13 cellular contexts compared by ENCODE assay signal in genomic region chr5:179860301-179860700, GRCh38. TPM values are rescaled to one million over a fixed set of nuclear protein-coding genes. Genes with fewer than 3 reads are reported as not detected.
A peak's percentile ranks its signal among the peaks of the same experiment; 100 is the strongest.
DNase-seq lines count a peak whose midpoint lies in the region; ATAC-seq, FAIRE-seq and TF ChIP-seq lines count a peak whose summit lies in the region.
"Had no signal": no experiment of that assay in that cellular context is flagged by ENCODE, and none has a peak within 500 bp of the region (broad histone marks: within the 10 kb centered on the region; RNA-seq: fewer than 3 reads in every experiment).

No MANE protein-coding gene starts in this region.

- no peak overlapping the region for H3K27ac Mint-ChIP-seq in activated CD4-positive, alpha-beta memory T cell treated with anti-CD3 and anti-CD28 coated beads, Interleukin-2, amount 10 ng/mL, durations not matched to agents 7 days and 5 days
- H3K27ac Mint-ChIP-seq in naive B cell, result peak overlapping the region in 3 of 6 donors; percentile 28 to 50 (median 47)

- H3K4me3 Mint-ChIP-seq in activated CD4-positive, alpha-beta memory T cell treated with anti-CD3 and anti-CD28 coated beads, Interleukin-2, amount 10 ng/mL, durations not matched to agents 7 days and 5 days, result peak overlapping the region; percentile 48
- H3K4me3 Mint-ChIP-seq in naive B cell, result peak overlapping the region; percentile 53 to 98 (median 88)

- H3K4me3 ChIP-seq in A549, result no peak overlapping the region

- CTCF ChIA-PET in A549 (lab: Yijun Ruan, JAX), result interaction anchor here (1.2 to 1.5 kb wide), 5 partner anchors 12 to 97 kb away, joined by 3 to 6 read pairs (median 3); no protein-coding TSS in a partner anchor
- CTCF ChIA-PET in activated CD4-positive, alpha-beta memory T cell treated with anti-CD3 and anti-CD28 coated beads, Interleukin-2, amount 10 ng/mL, durations not matched to agents 7 days and 5 days (lab: Charles Lee), result no interaction called here

- no peak for FAIRE-seq in A549 (lab: Jason Lieb, UNC)

- H3K9me3 ChIP-seq in A549, result no peaks in the 10 kb centered on the region
- H3K9me3 ChIP-seq: gastroesophageal sphincter, Peyer's patch, upper lobe of left lung had no signal

- no peak for ATAC-seq in A549
- ATAC-seq in naive B cell (ENCODE audit: low read depth in 2 of 2), result no peak
- ATAC-seq in HG02623 (IDR thresholded peaks at IDR 0.05; ENCODE audit: unreplicated experiment), result no peak
- no peak for ATAC-seq in GM21381 (IDR thresholded peaks at IDR 0.05; ENCODE audit: unreplicated experiment)
- ATAC-seq: gastroesophageal sphincter had no signal

- no peak for DNase-seq in A549 (ENCODE audit: low read depth in 1 of 2, low spot score in 1 of 2)
- DNase-seq in DMS114 treated with DMSO at 0.1 percent for 48 hours (lab: John Stamatoyannopoulos, UW; ENCODE audit: unreplicated experiment), result peak; percentile 27
- no peak for DNase-seq in activated CD4-positive, alpha-beta memory T cell treated with anti-CD3 and anti-CD28 coated beads, Interleukin-2, amount 10 ng/mL, durations not matched to agents 7 days and 5 days
- DNase-seq in naive B cell, result no peak
- DNase-seq in NCI-H2029 treated with DMSO at 0.1 percent for 48 hours (lab: John Stamatoyannopoulos, UW), result no peak
- no peak for DNase-seq in NCI-H2029 (lab: John Stamatoyannopoulos, UW)
- DNase-seq: Kasumi-1, Peyer's patch, upper lobe of left lung had no signal

- POLR2A ChIA-PET in A549 (lab: Yijun Ruan, JAX), result no interaction called here
- POLR2A ChIA-PET in activated CD4-positive, alpha-beta memory T cell treated with anti-CD3 and anti-CD28 coated beads, Interleukin-2, amount 10 ng/mL, durations not matched to agents 7 days and 5 days (lab: Charles Lee), result no interaction called here

- no peak for TF ChIP-seq POLR2A in A549 (IDR thresholded peaks at IDR 0.05; ENCODE audit: low read length)

- no peak for TF ChIP-seq CTCF in A549 (IDR thresholded peaks at IDR 0.05)

- H3K4me2 ChIP-seq in A549, result peak overlapping the region; percentile 85; the same call in 1 of the 3 replicates

- H3K27ac ChIP-seq in A549, result no peak overlapping the region
- H3K27ac ChIP-seq: Peyer's patch, upper lobe of left lung had no signal

- H3K36me3 Mint-ChIP-seq in activated CD4-positive, alpha-beta memory T cell treated with anti-CD3 and anti-CD28 coated beads, Interleukin-2, amount 10 ng/mL, durations not matched to agents 7 days and 5 days (ENCODE audit: low read depth), result peaks cover 17% of the 10 kb centered on the region
- H3K36me3 Mint-ChIP-seq in naive B cell, result peaks cover 0 to 6% of the 10 kb centered on the region in 2 donors

- H3K4me1 ChIP-seq in A549, result peaks cover 9% of the 10 kb centered on the region; the same call in 2 of the 3 replicates

- H3K9me3 Mint-ChIP-seq in activated CD4-positive, alpha-beta memory T cell treated with anti-CD3 and anti-CD28 coated beads, Interleukin-2, amount 10 ng/mL, durations not matched to agents 7 days and 5 days, result no peaks in the 10 kb centered on the region
- H3K9me3 Mint-ChIP-seq in naive B cell, result no peaks in the 10 kb centered on the region
- H3K9me3 Mint-ChIP-seq: dendritic cell treated with granulocyte-macrophage colony-stimulating factor and Interleukin-4, amounts not matched to agents 40 ng/mL and 50 ng/mL, for 4 days had no signal

- H3K27me3 Mint-ChIP-seq in activated CD4-positive, alpha-beta memory T cell treated with anti-CD3 and anti-CD28 coated beads, Interleukin-2, amount 10 ng/mL, durations not matched to agents 7 days and 5 days, result no peaks in the 10 kb centered on the region
- no peaks in the 10 kb centered on the region for H3K27me3 Mint-ChIP-seq in naive B cell
- H3K27me3 Mint-ChIP-seq: dendritic cell treated with granulocyte-macrophage colony-stimulating factor and Interleukin-4, amounts not matched to agents 40 ng/mL and 50 ng/mL, for 4 days had no signal

- 85% methylated on average over 11 of the region's 11 CpGs for WGBS in A549 (ENCODE audit: missing lambda C conversion rate)

- TF ChIP-seq RAD21 in A549 (conservative IDR thresholded peaks at IDR 0.05 in 1 of 2, IDR thresholded peaks at IDR 0.05 in 1 of 2), result no peak

- no peak for TF ChIP-seq EP300 in A549 (IDR thresholded peaks at IDR 0.05)

- peaks cover 19% of the 10 kb centered on the region for H3K4me1 Mint-ChIP-seq in activated CD4-positive, alpha-beta memory T cell treated with anti-CD3 and anti-CD28 coated beads, Interleukin-2, amount 10 ng/mL, durations not matched to agents 7 days and 5 days
- H3K4me1 Mint-ChIP-seq in naive B cell, result peaks cover 7 to 27% (median 18%) of the 10 kb centered on the region in 3 donors

TF ChIP-seq in A549, 52 proteins besides CTCF, POLR2A, EP300 and RAD21:
- TF ChIP-seq JUNB (IDR thresholded peaks at IDR 0.05) (no peak), FOSB (CRISPR knock-in tag; IDR thresholded peaks at IDR 0.05) (no peak)

RNA-seq across cellular contexts. Expression of gene MRNIP, which starts 1.7 kb away (rescaled TPM):
- 21.4 and 26.1 TPM in 2 replicates for polyA plus RNA-seq in A549 (2011; rRNA removed)
- 19.4 and 20.7 TPM in 2 replicates for polyA plus RNA-seq in A549 (2012; cell fraction: cytosol; rRNA removed)
- 155 and 197 TPM in 2 replicates for polyA plus RNA-seq in A549 (2012; cell fraction: nucleus; rRNA removed)
- polyA plus RNA-seq in A549 (2017; fragmentation: RNase III; extraction: RNeasy Plus Mini Kit Qiagen cat#74134 plus additional on column Dnase treatment), result 29.7 to 35.9 TPM (median 30.5 TPM) in 3 replicates
- 12.2 and 13.2 TPM in 2 replicates for polyA minus RNA-seq in A549 (2011; rRNA and poly(A)+ RNA removed)
- total RNA-seq in activated CD4-positive, alpha-beta memory T cell treated with anti-CD3 and anti-CD28 coated beads, Interleukin-2, amount 10 ng/mL, durations not matched to agents 7 days and 5 days, result 10 to 100 TPM; 17.0 to 19.5 TPM
- 10 to 100 TPM in 5 of 6 donors, 1 to 10 TPM in 1; 4.4 to 21.2 (median 16.6) TPM for polyA plus RNA-seq in naive B cell (ENCODE audit: low read depth in 6 of 6)

RNA-seq across cellular contexts. Expression of gene SQSTM1, which starts 39.6 kb away (rescaled TPM):
- 362 and 415 TPM in 2 replicates for polyA plus RNA-seq in A549 (2011; rRNA removed)
- polyA plus RNA-seq in A549 (2012; cell fraction: cytosol; rRNA removed), result 377 and 435 TPM in 2 replicates
- polyA plus RNA-seq in A549 (2012; cell fraction: nucleus; rRNA removed), result 848 and 893 TPM in 2 replicates
- polyA plus RNA-seq in A549 (2017; fragmentation: RNase III; extraction: RNeasy Plus Mini Kit Qiagen cat#74134 plus additional on column Dnase treatment), result 529 to 625 TPM (median 606 TPM) in 3 replicates
- polyA minus RNA-seq in A549 (2011; rRNA and poly(A)+ RNA removed), result 233 and 259 TPM in 2 replicates
- total RNA-seq in activated CD4-positive, alpha-beta memory T cell treated with anti-CD3 and anti-CD28 coated beads, Interleukin-2, amount 10 ng/mL, durations not matched to agents 7 days and 5 days, result 100 to 1,000 TPM; 178 to 183 TPM
- polyA plus RNA-seq in naive B cell (ENCODE audit: low read depth in 6 of 6), result 100 to 1,000 TPM; 177 to 246 (median 194) TPM

RNA-seq across cellular contexts. Expression of gene TBC1D9B, which starts 47.4 kb away (rescaled TPM):
- polyA plus RNA-seq in A549 (2011; rRNA removed) (37.2 and 45.2 TPM in 2 replicates), A549 (2017; fragmentation: RNase III; extraction: RNeasy Plus Mini Kit Qiagen cat#74134 plus additional on column Dnase treatment) (60.1 to 68.1 TPM (median 64.7 TPM) in 3 replicates), naive B cell (ENCODE audit: low read depth in 6 of 6) (10 to 100 TPM; 12.3 to 51.2 (median 21.7) TPM)
- 59.2 and 69.3 TPM in 2 replicates for polyA plus RNA-seq in A549 (2012; cell fraction: cytosol; rRNA removed)
- 163 and 186 TPM in 2 replicates for polyA plus RNA-seq in A549 (2012; cell fraction: nucleus; rRNA removed)
- polyA minus RNA-seq in A549 (2011; rRNA and poly(A)+ RNA removed), result 72.1 and 77.2 TPM in 2 replicates
- 10 to 100 TPM; 64.1 to 69.2 TPM for total RNA-seq in activated CD4-positive, alpha-beta memory T cell treated with anti-CD3 and anti-CD28 coated beads, Interleukin-2, amount 10 ng/mL, durations not matched to agents 7 days and 5 days

RNA-seq across cellular contexts. Expression of gene MGAT4B, which starts 53.6 kb away (rescaled TPM):
- polyA plus RNA-seq in A549 (2011; rRNA removed) (57.4 and 110 TPM in 2 replicates), A549 (2017; fragmentation: RNase III; extraction: RNeasy Plus Mini Kit Qiagen cat#74134 plus additional on column Dnase treatment) (153 to 166 TPM (median 153 TPM) in 3 replicates), naive B cell (ENCODE audit: low read depth in 6 of 6) (10 to 100 TPM in 3 of 6 donors, 1 to 10 TPM in 3; 6.2 to 17.3 (median 9.5) TPM)
- 145 and 194 TPM in 2 replicates for polyA plus RNA-seq in A549 (2012; cell fraction: cytosol; rRNA removed)
- 436 and 532 TPM in 2 replicates for polyA plus RNA-seq in A549 (2012; cell fraction: nucleus; rRNA removed)
- 132 and 144 TPM in 2 replicates for polyA minus RNA-seq in A549 (2011; rRNA and poly(A)+ RNA removed)
- total RNA-seq in activated CD4-positive, alpha-beta memory T cell treated with anti-CD3 and anti-CD28 coated beads, Interleukin-2, amount 10 ng/mL, durations not matched to agents 7 days and 5 days, result 10 to 100 TPM; 94.8 to 95.7 TPM
